In the genomic region with DNA sequence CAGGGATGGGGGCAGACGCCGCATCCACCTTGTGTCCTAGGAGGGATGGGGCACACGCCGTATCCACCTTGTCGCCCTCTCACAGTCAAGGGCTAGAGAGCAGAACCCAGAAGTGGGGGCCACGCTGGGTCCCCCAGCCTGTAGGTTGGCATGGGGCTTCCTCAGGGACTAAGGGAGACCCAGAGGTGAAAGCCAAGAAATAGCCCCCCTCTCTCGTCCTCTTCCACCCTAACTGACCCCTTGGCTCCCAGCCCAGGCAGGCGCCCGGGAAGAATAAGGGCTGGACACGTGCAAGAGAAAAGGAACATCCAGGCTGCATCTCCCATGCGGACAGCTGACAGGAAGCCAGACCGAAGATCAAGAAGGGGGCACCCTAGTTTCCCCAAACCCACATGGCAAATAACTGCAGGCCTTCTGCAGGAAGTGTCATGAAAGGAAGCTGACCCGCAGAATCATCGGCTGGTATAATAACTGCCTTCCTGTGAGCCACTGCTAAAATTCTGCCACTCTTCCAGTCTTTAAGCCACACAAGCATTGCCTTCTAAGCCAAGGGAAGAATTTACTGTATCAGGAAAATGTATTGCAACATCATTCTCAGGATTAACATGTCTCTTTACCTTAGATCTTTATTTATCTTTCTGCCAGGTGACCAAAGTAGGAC, we compare ENCODE assay signal across 9 cellular contexts. TPM values are rescaled to one million over a fixed set of nuclear protein-coding genes. Genes with fewer than 3 reads are reported as not detected.
A peak's percentile ranks its signal among the peaks of the same experiment; 100 is the strongest.
DNase-seq lines count a peak whose midpoint lies in the region; ATAC-seq and TF ChIP-seq lines count a peak whose summit lies in the region.
"Had no signal": no experiment of that assay in that cellular context is flagged by ENCODE, and none has a peak within 500 bp of the region (broad histone marks: within the 10 kb centered on the region; RNA-seq: fewer than 3 reads in every experiment).

No MANE protein-coding gene starts in this region.

- H3K4me1 ChIP-seq in Caco-2 = peaks cover 32% of the 10 kb centered on the region

- H3K36me3 Mint-ChIP-seq in activated T-helper 1 cell treated with anti-CD3 and anti-CD28 coated beads, Interleukin-12 subunit alpha, Interleukin-12 subunit beta, Interleukin-2, Interleukin-4 antibody, amounts not matched to agents 30 ng/mL and 10 ng/mL and 1 ng/mL, durations not matched to agents 14 hours and 24 hours and 36 hours (ENCODE audit: low read depth) = peaks cover 3% of the 10 kb centered on the region
- H3K36me3 Mint-ChIP-seq in Caco-2 (ENCODE audit: insufficient read depth, unreplicated experiment) = no peaks in the 10 kb centered on the region

- peaks cover 32% of the 10 kb centered on the region for H3K4me1 Mint-ChIP-seq in activated T-helper 1 cell treated with anti-CD3 and anti-CD28 coated beads, Interleukin-12 subunit alpha, Interleukin-12 subunit beta, Interleukin-2, Interleukin-4 antibody, amounts not matched to agents 30 ng/mL and 10 ng/mL and 1 ng/mL, durations not matched to agents 14 hours and 24 hours and 36 hours (ENCODE audit: low read depth)
- peaks cover 17% of the 10 kb centered on the region for H3K4me1 Mint-ChIP-seq in Caco-2 (ENCODE audit: low read depth, unreplicated experiment)

- no peaks in the 10 kb centered on the region for H3K36me3 ChIP-seq in KOPT-K1 (ENCODE audit: insufficient read depth, low read length)
- no peaks in the 10 kb centered on the region for H3K36me3 ChIP-seq in Caco-2 (ENCODE audit: control insufficient read depth, insufficient read depth, low read length)

- peaks cover 7% of the 10 kb centered on the region for H3K9me3 ChIP-seq in KOPT-K1 (ENCODE audit: insufficient read depth, low read length, poor library complexity, severe bottlenecking)
- H3K9me3 ChIP-seq in Caco-2 = no peaks in the 10 kb centered on the region

- H3K9me3 Mint-ChIP-seq in activated T-helper 1 cell treated with anti-CD3 and anti-CD28 coated beads, Interleukin-12 subunit alpha, Interleukin-12 subunit beta, Interleukin-2, Interleukin-4 antibody, amounts not matched to agents 30 ng/mL and 10 ng/mL and 1 ng/mL, durations not matched to agents 14 hours and 24 hours and 36 hours = no peaks in the 10 kb centered on the region
- H3K9me3 Mint-ChIP-seq in Caco-2 (ENCODE audit: unreplicated experiment) = no peaks in the 10 kb centered on the region

- no peak overlapping the region for H3K4me3 ChIP-seq in Caco-2 (ENCODE audit: low read depth, low read length)

- H3K27ac Mint-ChIP-seq in activated T-helper 1 cell treated with anti-CD3 and anti-CD28 coated beads, Interleukin-12 subunit alpha, Interleukin-12 subunit beta, Interleukin-2, Interleukin-4 antibody, amounts not matched to agents 30 ng/mL and 10 ng/mL and 1 ng/mL, durations not matched to agents 14 hours and 24 hours and 36 hours = peak overlapping the region; percentile 38
- no peak overlapping the region for H3K27ac Mint-ChIP-seq in Caco-2 (ENCODE audit: unreplicated experiment)

- no peaks in the 10 kb centered on the region for H3K27me3 ChIP-seq in Caco-2 (replicated peaks; ENCODE audit: control insufficient read depth, insufficient read depth, low read length)

- intact Hi-C loops in activated T-helper 1 cell treated with anti-CD3 and anti-CD28 coated beads, Interleukin-12 subunit alpha, Interleukin-12 subunit beta, Interleukin-2, Interleukin-4 antibody, amounts not matched to agents 30 ng/mL and 10 ng/mL and 1 ng/mL, durations not matched to agents 14 hours and 24 hours and 36 hours (cut with micrococcal nuclease) = no loop called here
- intact Hi-C loops in Caco-2 (cut with micrococcal nuclease; ENCODE audit: unreplicated experiment) = loop anchor here (5.0 kb wide), 1 partner anchor 38 kb away; a partner anchor contains a TSS

- DNase-seq in CD1c-positive myeloid dendritic cell (ENCODE audit: extremely low spot score) (peak; percentile 23), myocyte (ENCODE audit: low read depth) (peak; percentile 24), Caco-2 (no peak), midbrain (lab: John Stamatoyannopoulos, UW) (no peak), HEK293T (ENCODE audit: extremely low spot score) (no peak)
- no peak for DNase-seq in activated T-helper 1 cell treated with anti-CD3 and anti-CD28 coated beads, Interleukin-12 subunit alpha, Interleukin-12 subunit beta, Interleukin-2, Interleukin-4 antibody, amounts not matched to agents 30 ng/mL and 10 ng/mL and 1 ng/mL, durations not matched to agents 14 hours and 24 hours and 36 hours (ENCODE audit: low spot score)
- DNase-seq: RPMI8226 had no signal

- no peak for ATAC-seq in GM18907 (IDR thresholded peaks at IDR 0.05; ENCODE audit: unreplicated experiment)

- peak overlapping the region; percentile 15 for H3K4me3 Mint-ChIP-seq in activated T-helper 1 cell treated with anti-CD3 and anti-CD28 coated beads, Interleukin-12 subunit alpha, Interleukin-12 subunit beta, Interleukin-2, Interleukin-4 antibody, amounts not matched to agents 30 ng/mL and 10 ng/mL and 1 ng/mL, durations not matched to agents 14 hours and 24 hours and 36 hours
- H3K4me3 Mint-ChIP-seq in Caco-2 (ENCODE audit: unreplicated experiment) = no peak overlapping the region

- POLR2A ChIA-PET in Caco-2 (lab: Charles Lee) (no interaction called here), HEK293T (lab: Yijun Ruan, JAX) (no interaction called here)

- CTCF ChIA-PET in Caco-2 (lab: Charles Lee) = interaction anchor here (0.6 to 0.7 kb wide), 3 partner anchors 12 to 574 kb away, joined by 3 to 4 read pairs (median 3); no protein-coding TSS in a partner anchor
- CTCF ChIA-PET in HEK293T (lab: Yijun Ruan, JAX) = no interaction called here

- no peaks in the 10 kb centered on the region for H3K27me3 Mint-ChIP-seq in activated T-helper 1 cell treated with anti-CD3 and anti-CD28 coated beads, Interleukin-12 subunit alpha, Interleukin-12 subunit beta, Interleukin-2, Interleukin-4 antibody, amounts not matched to agents 30 ng/mL and 10 ng/mL and 1 ng/mL, durations not matched to agents 14 hours and 24 hours and 36 hours (ENCODE audit: insufficient read depth)
- H3K27me3 Mint-ChIP-seq in Caco-2 (ENCODE audit: insufficient read depth, unreplicated experiment) = no peaks in the 10 kb centered on the region

- no peak for TF ChIP-seq CTCF in Caco-2 (IDR thresholded peaks at IDR 0.05; ENCODE audit: insufficient read depth in 1 of 2, low read depth in 1 of 2, low read length in 1 of 2, severe bottlenecking in 1 of 2, unreplicated experiment in 1 of 2)

- BruUV-seq in Caco-2 (replicated peaks; lab: Mats Ljungman, UMichigan) = no TSS peak

- peak overlapping the region; percentile 90 for H3K27ac ChIP-seq in KOPT-K1 (ENCODE audit: low read depth, low read length, poor library complexity, severe bottlenecking)

TF ChIP-seq in HEK293T, 16 proteins besides CTCF, POLR2A, EP300 and RAD21:
- no peak for TF ChIP-seq ZNF384 (IDR thresholded peaks at IDR 0.05)
- no peak for TF ChIP-seq L3MBTL2 (conservative IDR thresholded peaks at IDR 0.05)
- TF ChIP-seq ARNT (IDR thresholded peaks at IDR 0.05) = no peak
- no peak for TF ChIP-seq SUZ12 (IDR thresholded peaks at IDR 0.05)
- TF ChIP-seq CTBP1 (IDR thresholded peaks at IDR 0.05; ENCODE audit: borderline replicate concordance) = no peak
- TF ChIP-seq FOXA1 (IDR thresholded peaks at IDR 0.05) = no peak
- TF ChIP-seq TARDBP (IDR thresholded peaks at IDR 0.05) = no peak
- TF ChIP-seq LEF1 (IDR thresholded peaks at IDR 0.05; ENCODE audit: borderline replicate concordance) = no peak
- TF ChIP-seq ELF4 (IDR thresholded peaks at IDR 0.05) = no peak
- TF ChIP-seq FOXK2 (IDR thresholded peaks at IDR 0.05) = no peak
- no peak for TF ChIP-seq BHLHE40 (IDR thresholded peaks at IDR 0.05; ENCODE audit: borderline replicate concordance)
- no peak for TF ChIP-seq FOXM1 (IDR thresholded peaks at IDR 0.05; ENCODE audit: borderline replicate concordance)
- no peak for TF ChIP-seq SP1 (IDR thresholded peaks at IDR 0.05)
- TF ChIP-seq HDGF (IDR thresholded peaks at IDR 0.05; ENCODE audit: borderline replicate concordance) = no peak
- no peak for TF ChIP-seq NFRKB (IDR thresholded peaks at IDR 0.05)
- TF ChIP-seq, protein P1, sequence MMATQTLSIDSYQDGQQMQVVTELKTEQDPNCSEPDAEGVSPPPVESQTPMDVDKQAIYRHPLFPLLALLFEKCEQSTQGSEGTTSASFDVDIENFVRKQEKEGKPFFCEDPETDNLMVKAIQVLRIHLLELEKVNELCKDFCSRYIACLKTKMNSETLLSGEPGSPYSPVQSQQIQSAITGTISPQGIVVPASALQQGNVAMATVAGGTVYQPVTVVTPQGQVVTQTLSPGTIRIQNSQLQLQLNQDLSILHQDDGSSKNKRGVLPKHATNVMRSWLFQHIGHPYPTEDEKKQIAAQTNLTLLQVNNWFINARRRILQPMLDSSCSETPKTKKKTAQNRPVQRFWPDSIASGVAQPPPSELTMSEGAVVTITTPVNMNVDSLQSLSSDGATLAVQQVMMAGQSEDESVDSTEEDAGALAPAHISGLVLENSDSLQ (IDR thresholded peaks at IDR 0.05) = no peak

RNA-seq across cellular contexts. Expression of a gene that starts 38.5 kb away (rescaled TPM):
- total RNA-seq in activated T-helper 1 cell treated with anti-CD3 and anti-CD28 coated beads, Interleukin-12 subunit alpha, Interleukin-12 subunit beta, Interleukin-2, Interleukin-4 antibody, amounts not matched to agents 30 ng/mL and 10 ng/mL and 1 ng/mL, durations not matched to agents 14 hours and 24 hours and 36 hours = 791 TPM in 2 replicates
- total RNA-seq in myocyte (69.1 and 106 TPM in 2 replicates), Caco-2 (2022) (267 and 293 TPM in 2 replicates)
- polyA plus RNA-seq in myocyte (2012) = 52.7 TPM

Comparison
In these comparisons a context has a peak if more than half of its experiments do, and no peak if none do; other contexts are left out.
1. DNase-seq: peak in CD1c-positive myeloid dendritic cell (single experiment) and myocyte (single experiment); none in activated T-helper 1 cell treated with anti-CD3 and anti-CD28 coated beads, Interleukin-12 subunit alpha, Interleukin-12 subunit beta, Interleukin-2, Interleukin-4 antibody, amounts not matched to agents 30 ng/mL and 10 ng/mL and 1 ng/mL, durations not matched to agents 14 hours and 24 hours and 36 hours (single experiment), Caco-2 (0 of 2), midbrain (single experiment) and HEK293T (single experiment).